ENCODE assay signal across 8 cellular contexts in genomic region chr20:49186535-49187329, GRCh38. TPM values are rescaled to one million over a fixed set of nuclear protein-coding genes. Genes with fewer than 3 reads are reported as not detected.
DNase-seq lines count a peak whose midpoint lies in the region; ATAC-seq and TF ChIP-seq lines count a peak whose summit lies in the region.

No MANE protein-coding gene starts in this region.

- H3K9me3 Mint-ChIP-seq in activated CD8-positive, alpha-beta T cell treated with anti-CD3 and anti-CD28 coated beads for 36 hours = no peaks in the 10 kb centered on the region
- H3K9me3 Mint-ChIP-seq in mesothelial cell of epicardium = no peaks in the 10 kb centered on the region

- POLR2A ChIA-PET in activated CD8-positive, alpha-beta T cell treated with anti-CD3 and anti-CD28 coated beads for 36 hours (lab: Charles Lee) = interaction anchor here (0.8 to 2.0 kb wide), 12 partner anchors 11 to 447 kb away, joined by 3 to 13 read pairs (median 4); partner anchors contain the start of gene CSE1L

- peak overlapping the region; percentile 89 for H3K4me3 Mint-ChIP-seq in activated CD8-positive, alpha-beta T cell treated with anti-CD3 and anti-CD28 coated beads for 36 hours
- peak overlapping the region; percentile 75 for H3K4me3 Mint-ChIP-seq in mesothelial cell of epicardium

- peak overlapping the region; percentile 95 for H3K27ac Mint-ChIP-seq in activated CD8-positive, alpha-beta T cell treated with anti-CD3 and anti-CD28 coated beads for 36 hours
- peak overlapping the region; percentile 95 for H3K27ac Mint-ChIP-seq in mesothelial cell of epicardium

- peaks cover 16% of the 10 kb centered on the region for H3K36me3 Mint-ChIP-seq in activated CD8-positive, alpha-beta T cell treated with anti-CD3 and anti-CD28 coated beads for 36 hours (ENCODE audit: low read depth)
- H3K36me3 Mint-ChIP-seq in mesothelial cell of epicardium = no peaks in the 10 kb centered on the region

- DNase-seq in GM10266 (ENCODE audit: extremely low spot score) (peak; percentile 70), NB4 (ENCODE audit: low read depth) (peak; percentile 77), mesothelial cell of epicardium (ENCODE audit: low spot score in 2 of 2, unreplicated experiment in 2 of 2) (peak in 1 of 2 experiments; percentile 53)
- peak; percentile 87 for DNase-seq in activated CD8-positive, alpha-beta T cell treated with anti-CD3 and anti-CD28 coated beads for 36 hours
- peak; percentile 34 for DNase-seq in effector CD8-positive, alpha-beta T cell (lab: John Stamatoyannopoulos, UW)
- peak; percentile 26 to 44 for DNase-seq in stimulated activated CD8-positive, alpha-beta memory T cell treated with anti-CD3 and anti-CD28 coated beads, Interleukin-2, amount 100 ng/mL, for 1 hour (ENCODE audit: low read depth in 2 of 2)

- TF ChIP-seq POLR2A in NB4 (IDR thresholded peaks at IDR 0.05; ENCODE audit: extremely low read depth, insufficient read length) = no peak

- ATAC-seq in activated CD8-positive, alpha-beta T cell treated with anti-CD3 and anti-CD28 coated beads for 36 hours = peak; percentile 52
- ATAC-seq in GM21717 (IDR thresholded peaks at IDR 0.05; ENCODE audit: unreplicated experiment) (no peak), GM19023 (IDR thresholded peaks at IDR 0.05; ENCODE audit: unreplicated experiment) (no peak)

- peaks cover 45% of the 10 kb centered on the region for H3K4me1 Mint-ChIP-seq in activated CD8-positive, alpha-beta T cell treated with anti-CD3 and anti-CD28 coated beads for 36 hours (ENCODE audit: low read depth)
- H3K4me1 Mint-ChIP-seq in mesothelial cell of epicardium = peaks cover 34% of the 10 kb centered on the region

- CTCF ChIA-PET in activated CD8-positive, alpha-beta T cell treated with anti-CD3 and anti-CD28 coated beads for 36 hours (lab: Charles Lee) = interaction anchor here (1.5 to 5.6 kb wide), 2 partner anchors 30 to 54 kb away, joined by 4 to 36 read pairs; no protein-coding TSS in a partner anchor

- H3K27me3 Mint-ChIP-seq in activated CD8-positive, alpha-beta T cell treated with anti-CD3 and anti-CD28 coated beads for 36 hours = no peaks in the 10 kb centered on the region
- no peaks in the 10 kb centered on the region for H3K27me3 Mint-ChIP-seq in mesothelial cell of epicardium (ENCODE audit: low read depth)

- intact Hi-C loops in activated CD8-positive, alpha-beta T cell treated with anti-CD3 and anti-CD28 coated beads for 36 hours (cut with micrococcal nuclease) = no loop called here

- H3K4me3 ChIP-seq in NB4 (ENCODE audit: low read depth, low read length) = peak overlapping the region; percentile 84

- TF ChIP-seq CTCF in GM10266 (IDR thresholded peaks at IDR 0.05; ENCODE audit: control insufficient read depth, insufficient read depth, low read depth, missing control alignments) = no peak
- TF ChIP-seq CTCF in NB4 (IDR thresholded peaks at IDR 0.05; ENCODE audit: low read depth, low read length) = no peak
- no peak for TF ChIP-seq CTCF in activated CD8-positive, alpha-beta T cell treated with anti-CD3 and anti-CD28 coated beads for 36 hours (IDR thresholded peaks at IDR 0.05)
- no peak for TF ChIP-seq CTCF in mesothelial cell of epicardium (IDR thresholded peaks at IDR 0.05; ENCODE audit: unreplicated experiment)

RNA-seq across cellular contexts. Expression of gene STAU1, which starts 1.4 kb away (rescaled TPM):
- total RNA-seq in activated CD8-positive, alpha-beta T cell treated with anti-CD3 and anti-CD28 coated beads for 36 hours = 10 to 100 TPM; 57.7 to 60.1 TPM
- total RNA-seq in mesothelial cell of epicardium = 70.8 to 72.8 TPM (median 71.4 TPM) in 3 replicates

RNA-seq across cellular contexts. Expression of gene DDX27, which starts 32.5 kb away (rescaled TPM):
- total RNA-seq in activated CD8-positive, alpha-beta T cell treated with anti-CD3 and anti-CD28 coated beads for 36 hours = 10 to 100 TPM; 45.2 to 45.9 TPM
- total RNA-seq in mesothelial cell of epicardium = 37.9 to 40.2 TPM (median 38.0 TPM) in 3 replicates
